Comparison of ENCODE assay signal across 8 cellular contexts in the genomic region with DNA sequence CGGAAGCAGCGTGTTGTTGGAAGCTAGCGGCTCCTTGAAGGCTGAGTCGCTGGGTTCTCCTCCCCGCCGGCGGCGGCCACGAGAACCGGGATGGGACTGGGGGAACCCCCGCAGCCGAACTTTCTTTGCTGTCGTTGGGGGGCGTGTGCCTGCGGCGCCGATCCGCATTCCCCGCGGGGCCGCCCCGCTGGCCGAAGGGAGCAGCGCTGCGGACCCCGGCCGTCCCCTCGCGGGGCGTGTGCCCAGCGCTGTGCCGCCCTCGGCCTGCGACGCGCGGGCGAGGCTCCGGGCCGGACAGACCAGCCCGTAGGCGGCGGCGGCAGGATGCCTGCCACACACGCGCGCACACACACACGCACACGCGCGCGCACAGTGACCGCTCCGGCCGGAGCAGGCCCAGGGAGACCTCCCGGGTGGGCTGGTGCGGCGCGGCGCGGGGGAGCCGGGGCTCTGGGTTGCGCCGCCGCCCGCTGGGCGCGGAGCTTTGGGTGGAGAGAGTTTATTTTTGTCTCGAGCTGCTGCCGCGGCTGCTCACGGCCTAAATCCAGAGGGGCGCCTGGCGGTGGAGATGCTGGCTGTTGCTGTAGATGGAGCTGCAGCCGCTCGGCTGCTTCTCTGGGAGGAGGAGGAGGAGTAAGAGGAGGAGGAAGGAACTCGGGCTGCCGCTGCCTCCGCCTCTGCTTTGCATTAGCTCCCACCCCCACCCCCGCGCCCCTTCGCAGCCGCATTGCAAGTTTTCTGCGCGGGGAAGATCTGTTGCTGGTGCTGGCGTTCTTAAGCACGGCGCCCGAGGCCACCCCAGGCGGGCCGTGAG. TPM values are rescaled to one million over a fixed set of nuclear protein-coding genes. Genes with fewer than 3 reads are reported as not detected.
DNase-seq lines count a peak whose midpoint lies in the region; ATAC-seq, FAIRE-seq and TF ChIP-seq lines count a peak whose summit lies in the region.

A gene with protein sequence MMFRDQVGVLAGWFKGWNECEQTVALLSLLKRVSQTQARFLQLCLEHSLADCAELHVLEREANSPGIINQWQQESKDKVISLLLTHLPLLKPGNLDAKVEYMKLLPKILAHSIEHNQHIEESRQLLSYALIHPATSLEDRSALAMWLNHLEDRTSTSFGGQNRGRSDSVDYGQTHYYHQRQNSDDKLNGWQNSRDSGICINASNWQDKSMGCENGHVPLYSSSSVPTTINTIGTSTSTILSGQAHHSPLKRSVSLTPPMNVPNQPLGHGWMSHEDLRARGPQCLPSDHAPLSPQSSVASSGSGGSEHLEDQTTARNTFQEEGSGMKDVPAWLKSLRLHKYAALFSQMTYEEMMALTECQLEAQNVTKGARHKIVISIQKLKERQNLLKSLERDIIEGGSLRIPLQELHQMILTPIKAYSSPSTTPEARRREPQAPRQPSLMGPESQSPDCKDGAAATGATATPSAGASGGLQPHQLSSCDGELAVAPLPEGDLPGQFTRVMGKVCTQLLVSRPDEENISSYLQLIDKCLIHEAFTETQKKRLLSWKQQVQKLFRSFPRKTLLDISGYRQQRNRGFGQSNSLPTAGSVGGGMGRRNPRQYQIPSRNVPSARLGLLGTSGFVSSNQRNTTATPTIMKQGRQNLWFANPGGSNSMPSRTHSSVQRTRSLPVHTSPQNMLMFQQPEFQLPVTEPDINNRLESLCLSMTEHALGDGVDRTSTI (plus strand): TSS at position 719 of the 814 bp plus-strand sequence. CDS start 789 bp downstream, outside the sequence.

- CTCF ChIA-PET in A549 (lab: Yijun Ruan, JAX) (interaction anchor here (0.5 to 13.8 kb wide), 40 partner anchors 9 to 644 kb away, joined by 3 to 272 read pairs (median 6); a partner anchor contains a TSS), HepG2 (lab: Yijun Ruan, JAX; ENCODE audit: low intra/inter-chr PET ratio, low total read pairs) (interaction anchor here (1.4 to 5.1 kb wide), 3 partner anchors 125 to 239 kb away, joined by 3 to 39 read pairs (median 21); no protein-coding TSS in a partner anchor)

- peak; percentile 52 to 60 for TF ChIP-seq RAD21 in A549 (conservative IDR thresholded peaks at IDR 0.05 in 1 of 2, IDR thresholded peaks at IDR 0.05 in 1 of 2)
- no peak for TF ChIP-seq RAD21 in HepG2 (CRISPR knock-in tag; IDR thresholded peaks at IDR 0.05)

- POLR2A ChIA-PET in A549 (lab: Yijun Ruan, JAX) (interaction anchor here (0.6 to 4.8 kb wide), 8 partner anchors 11 to 209 kb away, joined by 3 to 78 read pairs (median 6); no protein-coding TSS in a partner anchor), HepG2 (lab: Yijun Ruan, JAX) (interaction anchor here (0.5 to 4.5 kb wide), 26 partner anchors 7 to 242 kb away, joined by 3 to 35 read pairs (median 4); a partner anchor contains a TSS)

- TF ChIP-seq CTCF in A549 (IDR thresholded peaks at IDR 0.05) (peak; percentile 33), dorsolateral prefrontal cortex (IDR thresholded peaks at IDR 0.05 in 54 of 56, conservative IDR thresholded peaks at IDR 0.05 in 2 of 56; ENCODE audit: low read depth in 1 of 56, partially characterized antibody in 56 of 56) (peak in 44 of 56 donors; percentile 9 to 53 (median 35)), HepG2 (CRISPR knock-in tag; IDR thresholded peaks at IDR 0.05) (no peak; the same call in none of the 2 replicates)

- WGBS in A549 (ENCODE audit: missing lambda C conversion rate): 0% methylated on average over 10 of the region's 91 CpGs
- 0% methylated on average over 4 of the region's 91 CpGs for WGBS in HepG2 (ENCODE audit: low lambda C conversion rate)

- peak; percentile 60 to 71 for ATAC-seq in A549
- ATAC-seq in GM18519 (IDR thresholded peaks at IDR 0.05; ENCODE audit: low FRiP score, unreplicated experiment): peak; percentile 26
- peak; percentile 36 for ATAC-seq in HG03039 (IDR thresholded peaks at IDR 0.05; ENCODE audit: unreplicated experiment)
- ATAC-seq in HepG2: peak; percentile 19

- H3K9me3 ChIP-seq in A549 (peaks cover under 1% of the 10 kb centered on the region; the same call in 1 of the 3 replicates), HepG2 (ENCODE audit: low read length) (peaks cover under 1% of the 10 kb centered on the region; the same call in 1 of the 2 replicates)

- no peak within 1 kb of the TSS for H2AFZ ChIP-seq in HepG2 (ENCODE audit: low read length)

- H3K27ac ChIP-seq in A549: peak within 1 kb of the TSS; percentile 88 to 98
- H3K27ac ChIP-seq in dorsolateral prefrontal cortex: peak within 1 kb of the TSS; percentile 65 to 99 (median 94)
- H3K27ac ChIP-seq in HepG2 (ENCODE audit: extremely low read length, insufficient read depth, low read length): peak within 1 kb of the TSS; percentile 97

- H3K27me3 ChIP-seq in dorsolateral prefrontal cortex (no peaks in the 10 kb centered on the region), HepG2 (ENCODE audit: control insufficient read depth in 1 of 2, insufficient read depth in 2 of 2, low read length in 2 of 2) (no peaks in the 10 kb centered on the region)

- BruUV-seq in HepG2 (replicated peaks; lab: Mats Ljungman, UMichigan): TSS peak; percentile 41

- H3K4me3 ChIP-seq in A549 (peak within 1 kb of the TSS; percentile 75), dorsolateral prefrontal cortex (peak within 1 kb of the TSS; percentile 54 to 98 (median 82)), HepG2 (replicated peaks in 1 of 3; ENCODE audit: insufficient read depth in 1 of 3, low read depth in 2 of 3, low read length in 3 of 3) (peak within 1 kb of the TSS; percentile 73 to 93 (median 89))

- H3K9ac ChIP-seq in HepG2 (ENCODE audit: insufficient read depth, low read depth, low read length): peak within 1 kb of the TSS; percentile 96

- intact Hi-C loops in dorsolateral prefrontal cortex (cut with DNase I): loop anchor here (2.0 to 10.0 kb wide), 5 partner anchors 52 to 238 kb away; no protein-coding TSS in a partner anchor
- intact Hi-C loops in HepG2 (cut with micrococcal nuclease; ENCODE audit: unreplicated experiment): loop anchor here (5.0 to 10.0 kb wide), 3 partner anchors 86 to 338 kb away; a partner anchor contains a TSS

- TF ChIP-seq POLR2A in A549 (IDR thresholded peaks at IDR 0.05; ENCODE audit: low read length) (peak; percentile 21; the same call in 1 of the 2 replicates), HepG2 (IDR thresholded peaks at IDR 0.05; ENCODE audit: insufficient read depth in 1 of 2, low read depth in 2 of 2, low read length in 2 of 2) (no peak; a peak in 1 of 4 replicates)

- peak; percentile 68 to 88 for DNase-seq in A549 (ENCODE audit: low read depth in 1 of 2, low spot score in 1 of 2)
- DNase-seq in NCI-H226: peak; percentile 79
- DNase-seq in activated CD4-positive, alpha-beta T cell treated with anti-CD3 and anti-CD28 coated beads, Interleukin-2, amount 50 U/mL, for 48 hours: peak; percentile 60 to 64
- DNase-seq in dorsolateral prefrontal cortex: peak; percentile 56 to 81 (median 77)
- peak; percentile 48 for DNase-seq in HepG2 (ENCODE audit: low spot score)
- peak; percentile 54 for DNase-seq in stimulated activated CD4-positive, alpha-beta T cell treated with anti-CD3 and anti-CD28 coated beads, Interleukin-4, amount 100 ng/mL, for 24 hours

- H3K36me3 ChIP-seq in HepG2 (replicated peaks in 1 of 2; ENCODE audit: control insufficient read depth in 1 of 2, insufficient read depth in 2 of 2, low read length in 2 of 2): peaks cover 0 to 21% of the 10 kb centered on the region in 2 experiments; a peak in 3 of 5 replicates

- FAIRE-seq in A549 (lab: Jason Lieb, UNC) (no peak), HepG2 (lab: Jason Lieb, UNC) (no peak)

- peak within 1 kb of the TSS; percentile 88 for H3K4me2 ChIP-seq in A549
- H3K4me2 ChIP-seq in HepG2 (ENCODE audit: low read depth, low read length): peak within 1 kb of the TSS; percentile 94

- no peak for TF ChIP-seq EP300 in A549 (IDR thresholded peaks at IDR 0.05)
- no peak for TF ChIP-seq EP300 in HepG2 (IDR thresholded peaks at IDR 0.05; ENCODE audit: low read depth in 2 of 2, low read length in 2 of 2)
- TF ChIP-seq EP300 in HepG2 (CRISPR knock-in tag; IDR thresholded peaks at IDR 0.05; ENCODE audit: borderline replicate concordance): no peak

- H4K20me1 ChIP-seq in HepG2 (ENCODE audit: insufficient read depth, low read length): peaks cover 25% of the 10 kb centered on the region

- peaks cover 49% of the 10 kb centered on the region for H3K79me2 ChIP-seq in HepG2 (ENCODE audit: insufficient read depth, low read length)

- H3K4me1 ChIP-seq in A549: peaks cover 35% of the 10 kb centered on the region
- peaks cover 35% of the 10 kb centered on the region for H3K4me1 ChIP-seq in HepG2 (ENCODE audit: insufficient read depth, low read length)

- in situ Hi-C loops in HepG2 (cut with HindIII; ENCODE audit: extremely low pct_ligation_motif_present, low pct_unique_long_range_greater_than_20kb): loop anchor here (5.0 to 10.0 kb wide), 4 partner anchors 86 to 238 kb away; no protein-coding TSS in a partner anchor

RNA-seq across cellular contexts. Expression of the gene that starts here (rescaled TPM):
- 3.9 and 5.3 TPM in 2 replicates for polyA plus RNA-seq in A549 (2011; rRNA removed)
- 2.4 and 3.2 TPM in 2 replicates for polyA plus RNA-seq in A549 (2012; cell fraction: cytosol; rRNA removed)
- polyA plus RNA-seq in A549 (2012; cell fraction: nucleus; rRNA removed): 7.7 and 10.7 TPM in 2 replicates
- 5.4 to 8.0 TPM (median 6.1 TPM) in 3 replicates for polyA plus RNA-seq in A549 (2017; fragmentation: RNase III; extraction: RNeasy Plus Mini Kit Qiagen cat#74134 plus additional on column Dnase treatment)
- polyA minus RNA-seq in A549 (2011; rRNA and poly(A)+ RNA removed): 16.6 and 23.5 TPM in 2 replicates
- 100 to 1,000 TPM in 2 of 120 experiments, 10 to 100 TPM in 118; 28.4 to 174 (median 49.6) TPM for total RNA-seq in dorsolateral prefrontal cortex
- 6.9 and 13.0 TPM in 2 replicates for total RNA-seq in HepG2 (2016; rRNA removed; fragmentation: Illumina TruSeq; extraction: Trizol)
- total RNA-seq in HepG2 (2016; cell fraction: cytosol; rRNA removed; fragmentation: Illumina TruSeq; extraction: Trizol; ENCODE audit: low read depth): 38.3 and 41.9 TPM in 2 replicates
- total RNA-seq in HepG2 (2016; cell fraction: insoluble cytoplasmic fraction; rRNA removed; fragmentation: Illumina TruSeq; extraction: Trizol): 6.5 and 11.9 TPM in 2 replicates
- total RNA-seq in HepG2 (2016; cell fraction: membrane; rRNA removed; fragmentation: Illumina TruSeq; extraction: Trizol): 12.3 and 13.3 TPM in 2 replicates
- total RNA-seq in HepG2 (2016; cell fraction: nucleus; rRNA removed; fragmentation: Illumina TruSeq; extraction: Trizol): 24.4 and 25.8 TPM in 2 replicates
- 11.7 and 11.8 TPM in 2 replicates for polyA plus RNA-seq in HepG2 (2011; rRNA removed)
- 4.9 and 6.1 TPM in 2 replicates for polyA plus RNA-seq in HepG2 (2011; cell fraction: cytosol; rRNA removed)
- 89.4 and 113 TPM in 2 replicates for polyA plus RNA-seq in HepG2 (2011; cell fraction: nucleus; rRNA removed)
- 22.3 and 23.9 TPM in 2 replicates for polyA plus RNA-seq in HepG2 (2012)
- 1.5 and 1.9 TPM in 2 replicates for polyA plus RNA-seq in HepG2 (2016; cell fraction: cytosol; fragmentation: Illumina TruSeq; extraction: Trizol; ENCODE audit: low read depth)
- 5.1 and 6.3 TPM in 2 replicates for polyA plus RNA-seq in HepG2 (2016; cell fraction: insoluble cytoplasmic fraction; fragmentation: Illumina TruSeq; extraction: Trizol; ENCODE audit: low read depth)
- polyA plus RNA-seq in HepG2 (2016; cell fraction: membrane; fragmentation: Illumina TruSeq; extraction: Trizol; ENCODE audit: low read depth): 3.2 and 3.3 TPM in 2 replicates
- 31.5 and 34.6 TPM in 2 replicates for polyA plus RNA-seq in HepG2 (2016; cell fraction: nucleus; fragmentation: Illumina TruSeq; extraction: Trizol; ENCODE audit: insufficient read depth, low read depth)
- polyA minus RNA-seq in HepG2 (2011; rRNA and poly(A)+ RNA removed; ENCODE audit: low replicate concordance): 3.0 and 40.6 TPM in 2 replicates
- 26.1 and 26.2 TPM in 2 replicates for polyA minus RNA-seq in HepG2 (2011; cell fraction: cytosol; rRNA and poly(A)+ RNA removed)
- 112 and 120 TPM in 2 replicates for polyA minus RNA-seq in HepG2 (2011; cell fraction: nucleus; rRNA and poly(A)+ RNA removed)

Comparison
In these comparisons a context has a peak if more than half of its experiments do, and no peak if none do; other contexts are left out.
1. Peak in every context shown above with its lines: DNase-seq, ATAC-seq, H3K4me3 ChIP-seq and H3K27ac ChIP-seq.